In genomic region chrX:1462110-1462509, GRCh38 we compare ENCODE assay signal across 17 cellular contexts. TPM values are rescaled to one million over a fixed set of nuclear protein-coding genes. Genes with fewer than 3 reads are reported as not detected.
DNase-seq lines count a peak whose midpoint lies in the region; ATAC-seq and TF ChIP-seq lines count a peak whose summit lies in the region.
"Had no signal": no experiment of that assay in that cellular context is flagged by ENCODE, and none has a peak within 500 bp of the region (broad histone marks: within the 10 kb centered on the region; RNA-seq: fewer than 3 reads in every experiment).

No MANE protein-coding gene starts in this region.

- no peaks in the 10 kb centered on the region for H3K27me3 Mint-ChIP-seq in CD4-positive, alpha-beta T cell
- H3K27me3 Mint-ChIP-seq in activated T-helper 17 cell treated with anti-CD3 and anti-CD28 coated beads, Interleukin-2, amount 50 U/mL, for 72 hours = no peaks in the 10 kb centered on the region
- H3K27me3 Mint-ChIP-seq in memory B cell = no peaks in the 10 kb centered on the region

- CTCF ChIA-PET in CD4-positive, alpha-beta T cell (lab: Charles Lee) = no interaction called here
- CTCF ChIA-PET in RWPE1 (lab: Yijun Ruan, JAX) = no interaction called here

- peak overlapping the region; percentile 94 for H3K27ac Mint-ChIP-seq in CD4-positive, alpha-beta T cell
- peak overlapping the region; percentile 92 for H3K27ac Mint-ChIP-seq in activated T-helper 17 cell treated with anti-CD3 and anti-CD28 coated beads, Interleukin-2, amount 50 U/mL, for 72 hours
- H3K27ac Mint-ChIP-seq in memory B cell = peak overlapping the region; percentile 55
- H3K27ac Mint-ChIP-seq: type B pancreatic cell had no signal

- peaks cover 33% of the 10 kb centered on the region for H3K36me3 Mint-ChIP-seq in CD4-positive, alpha-beta T cell (ENCODE audit: low read depth)
- H3K36me3 Mint-ChIP-seq in activated T-helper 17 cell treated with anti-CD3 and anti-CD28 coated beads, Interleukin-2, amount 50 U/mL, for 72 hours (ENCODE audit: low read depth) = peaks cover 47% of the 10 kb centered on the region
- H3K36me3 Mint-ChIP-seq in memory B cell = peaks cover 12% of the 10 kb centered on the region
- H3K36me3 Mint-ChIP-seq: type B pancreatic cell had no signal

- DNase-seq in CD4-positive, alpha-beta T cell = no peak
- DNase-seq in memory B cell (ENCODE audit: low spot score in 2 of 2) (no peak), SHP77 (lab: John Stamatoyannopoulos, UW) (no peak), RWPE1 (ENCODE audit: low spot score) (no peak)
- no peak for DNase-seq in stimulated activated CD4-positive, alpha-beta T cell treated with anti-CD3 and anti-CD28 coated beads, Interleukin-2, amount 100 ng/mL, for 24 hours
- DNase-seq: colonic mucosa, DMS53, MM.1S, NCI-H1694 had no signal

- no peak overlapping the region for H3K9ac ChIP-seq in BLaER1

- H3K9me3 Mint-ChIP-seq in CD4-positive, alpha-beta T cell = no peaks in the 10 kb centered on the region
- H3K9me3 Mint-ChIP-seq in activated T-helper 17 cell treated with anti-CD3 and anti-CD28 coated beads, Interleukin-2, amount 50 U/mL, for 72 hours = no peaks in the 10 kb centered on the region
- no peaks in the 10 kb centered on the region for H3K9me3 Mint-ChIP-seq in memory B cell
- H3K9me3 Mint-ChIP-seq: type B pancreatic cell had no signal

- peaks cover 52% of the 10 kb centered on the region for H3K4me1 ChIP-seq in BLaER1
- H3K4me1 ChIP-seq: colonic mucosa, gastroesophageal sphincter, prostate gland had no signal

- no peak overlapping the region for H3K4me3 Mint-ChIP-seq in CD4-positive, alpha-beta T cell
- peak overlapping the region; percentile 78 for H3K4me3 Mint-ChIP-seq in activated T-helper 17 cell treated with anti-CD3 and anti-CD28 coated beads, Interleukin-2, amount 50 U/mL, for 72 hours
- no peak overlapping the region for H3K4me3 Mint-ChIP-seq in memory B cell
- H3K4me3 Mint-ChIP-seq: type B pancreatic cell had no signal

- intact Hi-C loops in CD4-positive, alpha-beta T cell (cut with DNase I, micrococcal nuclease) = loop anchor here in 1 of 2 experiments (2.0 to 10.0 kb wide), 3 partner anchors 19 to 1233 kb away; partner anchors contain the start of genes CD99 and P2RY8

- ATAC-seq in CD4-positive, alpha-beta T cell (ENCODE audit: poor library complexity) = no peak
- no peak for ATAC-seq in activated T-helper 17 cell treated with anti-CD3 and anti-CD28 coated beads, Interleukin-2, amount 50 U/mL, for 72 hours (replicated peaks)
- ATAC-seq in memory B cell (ENCODE audit: low read depth) = no peak
- no peak for ATAC-seq in GM19035 (IDR thresholded peaks at IDR 0.05; ENCODE audit: unreplicated experiment)

- H3K9me3 ChIP-seq in BLaER1 = no peaks in the 10 kb centered on the region
- H3K9me3 ChIP-seq in CD4-positive, alpha-beta T cell (ENCODE audit: control insufficient read depth, low read length) = no peaks in the 10 kb centered on the region
- H3K9me3 ChIP-seq: colonic mucosa, gastroesophageal sphincter, prostate gland had no signal

- POLR2A ChIA-PET in CD4-positive, alpha-beta T cell (lab: Charles Lee) = no interaction called here
- POLR2A ChIA-PET in RWPE1 (lab: Yijun Ruan, JAX; ENCODE audit: low non-redundant PET) = no interaction called here

- no peak for TF ChIP-seq CTCF in CD4-positive, alpha-beta T cell (IDR thresholded peaks at IDR 0.05)
- TF ChIP-seq CTCF in RWPE1 (conservative IDR thresholded peaks at IDR 0.05; ENCODE audit: low read depth) = no peak

- peaks cover 63% of the 10 kb centered on the region for H4K20me1 ChIP-seq in BLaER1

- no peak overlapping the region for H3K27ac ChIP-seq in BLaER1
- H3K27ac ChIP-seq in CD4-positive, alpha-beta T cell (ENCODE audit: low read depth, low read length) = peak overlapping the region; percentile 59
- H3K27ac ChIP-seq in RWPE1 = no peak overlapping the region
- H3K27ac ChIP-seq: colonic mucosa, epithelial cell of prostate, gastroesophageal sphincter, prostate gland had no signal

- peaks cover 43% of the 10 kb centered on the region for H3K4me1 Mint-ChIP-seq in CD4-positive, alpha-beta T cell (ENCODE audit: low read depth)
- H3K4me1 Mint-ChIP-seq in activated T-helper 17 cell treated with anti-CD3 and anti-CD28 coated beads, Interleukin-2, amount 50 U/mL, for 72 hours = peaks cover 40% of the 10 kb centered on the region
- H3K4me1 Mint-ChIP-seq in memory B cell = peaks cover 29% of the 10 kb centered on the region

- H3K4me3 ChIP-seq in BLaER1 = no peak overlapping the region
- H3K4me3 ChIP-seq: colonic mucosa, gastroesophageal sphincter, lung, prostate gland had no signal

- 0 out of 2 replicates have a peak overlapping the region, but pooled peaks have one; percentile 88 for H3K4me2 ChIP-seq in BLaER1

- no peaks in the 10 kb centered on the region for H3K27me3 ChIP-seq in BLaER1
- no peaks in the 10 kb centered on the region for H3K27me3 ChIP-seq in CD4-positive, alpha-beta T cell (ENCODE audit: control insufficient read depth, insufficient read depth, low read length)

- peaks cover 43% of the 10 kb centered on the region for H3K36me3 ChIP-seq in BLaER1
- H3K36me3 ChIP-seq: colonic mucosa, gastroesophageal sphincter, prostate gland had no signal

RNA-seq across cellular contexts. Expression of gene ASMTL, which starts 9.4 kb away (rescaled TPM):
- 10 to 100 TPM; 34.6 to 39.3 TPM for total RNA-seq in CD4-positive, alpha-beta T cell
- total RNA-seq in activated T-helper 17 cell treated with anti-CD3 and anti-CD28 coated beads, Interleukin-2, amount 50 U/mL, for 72 hours = 10 to 100 TPM; 50.6 to 65.5 TPM
